In the genomic region with DNA sequence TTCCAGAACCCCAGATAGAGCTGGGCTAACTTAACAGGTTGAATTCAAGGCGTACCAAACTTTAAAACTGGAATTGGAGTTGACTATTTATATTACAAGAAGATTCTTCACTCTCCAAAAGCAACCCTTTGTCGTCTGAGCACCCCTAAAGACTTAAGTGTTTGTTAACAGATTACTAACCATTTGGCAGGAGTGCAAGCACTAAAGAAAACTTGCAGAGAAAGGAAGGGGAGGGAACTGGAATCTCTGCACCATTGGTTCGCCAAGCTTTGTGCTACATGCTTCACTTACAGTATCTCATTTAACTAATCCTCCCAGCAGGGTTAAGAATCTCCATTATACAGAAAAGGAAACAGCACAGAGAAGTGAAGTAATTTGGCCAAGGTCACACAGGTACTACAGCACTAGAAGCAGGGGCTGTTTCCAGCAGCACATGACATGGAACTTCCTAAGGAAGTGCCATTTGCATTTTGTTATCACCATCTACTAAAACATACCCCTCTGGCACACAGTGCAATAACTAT, we compare ENCODE assay signal across 15 cellular contexts.
"Had no signal": no experiment of that assay in that cellular context is flagged by ENCODE, and none has a peak within 500 bp of the region (broad histone marks: within the 10 kb centered on the region; RNA-seq: fewer than 3 reads in every experiment).

No MANE protein-coding gene starts in this region.

- H3K9me3 ChIP-seq: ascending aorta, spleen had no signal

- ATAC-seq: activated T-cell treated with anti-CD3 and anti-CD28 coated beads, Interleukin-2, amount 50 U/mL, for 72 hours; stimulated activated memory B cell treated with anti-CD40 and anti-IgM and Interleukin-4, amounts not matched to agents 10 μg/mL and 1 μg/mL and 100 μg/mL, for 72 hours had no signal

- DNase-seq: activated CD4-positive, alpha-beta T cell treated with anti-CD3 and anti-CD28 coated beads, Interleukin-2, amount 50 U/mL, for 4 hours; activated effector memory CD4-positive, alpha-beta T cell treated with anti-CD3 and anti-CD28 coated beads, Interleukin-2, amount 50 U/mL, for 16 hours; activated T-cell treated with anti-CD3 and anti-CD28 coated beads, Interleukin-2, amount 50 U/mL, for 72 hours; cerebellar nuclear complex; effector CD8-positive, alpha-beta T cell; islet precursor cell; occipital lobe; spleen; stimulated activated CD4-positive, alpha-beta T cell treated with anti-CD3 and anti-CD28 coated beads, Interleukin-4, amount 100 ng/mL, for 4 hours; SW 1271; T-helper 2 cell; WERI-Rb-1 had no signal

- H3K4me3 ChIP-seq: ascending aorta, lung, spleen had no signal

- H3K27ac ChIP-seq: spleen, WERI-Rb-1 had no signal

- H3K36me3 ChIP-seq: ascending aorta, spleen, WERI-Rb-1 had no signal

- H3K27me3 ChIP-seq: ascending aorta, spleen had no signal

- H3K4me1 ChIP-seq: spleen had no signal
